22 cellular contexts compared by ENCODE assay signal in the genomic region with DNA sequence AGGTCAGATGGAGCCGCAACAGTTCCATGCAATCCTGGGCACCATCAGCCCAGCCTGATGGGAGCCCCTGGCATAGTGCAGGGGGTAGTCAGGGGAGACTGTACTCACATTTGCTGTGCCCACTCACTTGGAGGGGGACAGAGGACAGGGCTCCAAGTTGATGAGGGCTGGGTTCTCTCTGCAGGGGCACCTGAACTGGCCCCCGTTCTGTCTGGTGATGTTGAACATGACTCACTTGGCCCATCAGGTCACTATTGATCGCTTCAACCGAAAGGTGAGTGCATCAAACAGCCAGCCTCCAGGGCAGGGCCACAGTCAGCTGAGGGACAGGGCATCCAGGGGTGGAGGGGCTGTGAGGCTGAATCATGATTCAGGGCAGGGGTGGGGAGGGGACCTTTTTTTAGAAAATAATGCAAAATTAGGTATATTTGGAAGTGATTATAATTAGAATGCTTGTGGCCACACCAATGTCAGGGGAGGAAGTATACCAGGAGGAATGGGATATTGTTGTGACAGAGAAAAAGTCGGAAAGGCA.
"Had no signal": no experiment of that assay in that cellular context is flagged by ENCODE, and none has a peak within 500 bp of the region (broad histone marks: within the 10 kb centered on the region; RNA-seq: fewer than 3 reads in every experiment).

No MANE protein-coding gene starts in this region.

- H3K27me3 ChIP-seq: sigmoid colon had no signal

- DNase-seq: effector memory CD8-positive, alpha-beta T cell; esophagus squamous epithelium; foreskin fibroblast; glutamatergic neuron; left ventricle myocardium inferior; mesenchymal stem cell; midbrain; naive thymus-derived CD8-positive, alpha-beta T cell; sigmoid colon; stimulated activated CD4-positive, alpha-beta T cell treated with anti-CD3 and anti-CD28 coated beads, Interleukin-2, amount 100 ng/mL, for 24 hours; stimulated activated CD4-positive, alpha-beta T cell treated with anti-CD3 and anti-CD28 coated beads, Interleukin-4, amount 100 ng/mL, for 4 hours; stimulated activated naive CD4-positive, alpha-beta T cell; stomach; substantia nigra; transverse colon had no signal

- H3K4me1 ChIP-seq: esophagus squamous epithelium, gastroesophageal sphincter, left ventricle myocardium inferior, sigmoid colon, stomach, transverse colon had no signal

- H3K27ac Mint-ChIP-seq: dendritic cell treated with granulocyte-macrophage colony-stimulating factor and Interleukin-4, amounts not matched to agents 40 ng/mL and 50 ng/mL, for 4 days; effector memory CD8-positive, alpha-beta T cell; naive thymus-derived CD8-positive, alpha-beta T cell had no signal

- H3K9me3 ChIP-seq: esophagus squamous epithelium, neutrophil, sigmoid colon, stomach, thoracic aorta, transverse colon had no signal

- H3K27ac ChIP-seq: epithelial cell of prostate, esophagus squamous epithelium, gastroesophageal sphincter, left ventricle myocardium inferior, neutrophil, sigmoid colon, skin epidermis, stomach, thoracic aorta, transverse colon had no signal

- H3K36me3 Mint-ChIP-seq: naive thymus-derived CD8-positive, alpha-beta T cell had no signal

- H3K4me1 Mint-ChIP-seq: naive thymus-derived CD8-positive, alpha-beta T cell had no signal

- H3K9me3 Mint-ChIP-seq: dendritic cell treated with granulocyte-macrophage colony-stimulating factor and Interleukin-4, amounts not matched to agents 40 ng/mL and 50 ng/mL, for 4 days; effector memory CD8-positive, alpha-beta T cell; naive thymus-derived CD8-positive, alpha-beta T cell had no signal

- H3K4me3 Mint-ChIP-seq: dendritic cell treated with granulocyte-macrophage colony-stimulating factor and Interleukin-4, amounts not matched to agents 40 ng/mL and 50 ng/mL, for 4 days; effector memory CD8-positive, alpha-beta T cell; naive thymus-derived CD8-positive, alpha-beta T cell had no signal

- H3K4me3 ChIP-seq: esophagus squamous epithelium, gastroesophageal sphincter, left ventricle myocardium inferior, lung, sigmoid colon, skin epidermis, stomach, thoracic aorta, transverse colon had no signal

- ATAC-seq: effector memory CD8-positive, alpha-beta T cell; gastroesophageal sphincter; naive thymus-derived CD8-positive, alpha-beta T cell had no signal

- H3K36me3 ChIP-seq: esophagus squamous epithelium, gastroesophageal sphincter, left ventricle myocardium inferior, neutrophil, sigmoid colon, stomach, thoracic aorta, transverse colon had no signal
